In genomic region chr6:131948221-131948661, GRCh38 we compare ENCODE assay signal across 9 cellular contexts. TPM values are rescaled to one million over a fixed set of nuclear protein-coding genes. Genes with fewer than 3 reads are reported as not detected.
DNase-seq lines count a peak whose midpoint lies in the region; ATAC-seq and TF ChIP-seq lines count a peak whose summit lies in the region.
"Had no signal": no experiment of that assay in that cellular context is flagged by ENCODE, and none has a peak within 500 bp of the region (broad histone marks: within the 10 kb centered on the region; RNA-seq: fewer than 3 reads in every experiment).

No MANE protein-coding gene starts in this region.

- no peak overlapping the region; the same call in 1 of the 2 replicates for H3K4ac ChIP-seq in IMR-90 (ENCODE audit: low read depth, low read length)

- peaks cover 2 to 28% of the 10 kb centered on the region in 2 experiments; a peak in 3 of 4 replicates for H3K79me1 ChIP-seq in IMR-90 (ENCODE audit: low read depth in 1 of 2, low read length in 2 of 2)

- no peak for TF ChIP-seq RAD21 in IMR-90 (IDR thresholded peaks at IDR 0.05; ENCODE audit: low read length)

- peaks cover 44% of the 10 kb centered on the region for H3K4me1 Mint-ChIP-seq in mesothelial cell of epicardium

- H3K18ac ChIP-seq in IMR-90 (ENCODE audit: low read depth, low read length), result no peak overlapping the region

- DNase-seq in IMR-90 (peak; percentile 75), dorsolateral prefrontal cortex (no peak), mesothelial cell of epicardium (ENCODE audit: low spot score in 2 of 2, unreplicated experiment in 2 of 2) (no peak), thoracic aorta (ENCODE audit: low spot score) (no peak), activated gamma-delta T cell treated with Interleukin-2 at 50 U/mL for 16 hours (no peak), NCI-H2171 (lab: John Stamatoyannopoulos, UW) (no peak)
- DNase-seq in activated effector memory CD4-positive, alpha-beta T cell treated with anti-CD3 and anti-CD28 coated beads, Interleukin-2, amount 50 U/mL, for 16 hours, result no peak
- DNase-seq: NCI-H2029 had no signal

- H3K9me3 Mint-ChIP-seq in mesothelial cell of epicardium, result no peaks in the 10 kb centered on the region

- no peak overlapping the region for H2BK120ac ChIP-seq in IMR-90 (ENCODE audit: low read depth, low read length)

- no peak overlapping the region for H4K8ac ChIP-seq in IMR-90 (ENCODE audit: low read depth in 2 of 2, low read length in 2 of 2)

- POLR2A ChIA-PET in IMR-90 (lab: Charles Lee; ENCODE audit: unreplicated experiment), result interaction anchor here (0.8 to 2.2 kb wide), 2 partner anchors 10 to 171 kb away, joined by 3 to 7 read pairs; no protein-coding TSS in a partner anchor

- H3K36me3 ChIP-seq in IMR-90 (ENCODE audit: control insufficient read depth, insufficient read depth, low read length) (peaks cover 16% of the 10 kb centered on the region), thoracic aorta (peaks cover 18% of the 10 kb centered on the region)

- WGBS in IMR-90 (ENCODE audit: extremely low coverage in 2 of 2, insufficient read length in 1 of 2), 2 experiments, result no CpG with 5 or more reads among the region's 3 CpGs

- peaks cover 47% of the 10 kb centered on the region for H4K20me1 ChIP-seq in IMR-90 (ENCODE audit: insufficient read depth, low read length)

- H4K5ac ChIP-seq in IMR-90 (ENCODE audit: low read depth, low read length), result no peak overlapping the region

- no TSS peak for BruUV-seq in IMR-90 (replicated peaks; lab: Mats Ljungman, UMichigan)

- H2AFZ ChIP-seq in IMR-90 (replicated peaks; ENCODE audit: low read length, poor library complexity), result no peak overlapping the region

- intact Hi-C loops in IMR-90 (cut with micrococcal nuclease), result no loop called here
- intact Hi-C loops in dorsolateral prefrontal cortex (cut with DNase I), result no loop called here

- in situ Hi-C loops in IMR-90 (cut with MboI; ENCODE audit: low sequenced_read_pairs), result no loop called here

- TF ChIP-seq POLR2A in IMR-90 (IDR thresholded peaks at IDR 0.05; ENCODE audit: low read depth, low read length), result no peak; the same call in 1 of the 2 replicates

- no peak for ATAC-seq in IMR-90 (ENCODE audit: low read depth)
- no peak for ATAC-seq in thoracic aorta (ENCODE audit: insufficient number of reproducible peaks, low FRiP score, low read depth)
- ATAC-seq in GM18909 (IDR thresholded peaks at IDR 0.05; ENCODE audit: poor library complexity, unreplicated experiment), result no peak

- peak overlapping the region; percentile 63; the same call in 1 of the 2 replicates for H3K14ac ChIP-seq in IMR-90 (replicated peaks; ENCODE audit: low read depth, low read length)

- peak overlapping the region; percentile 88 for H3K4me3 Mint-ChIP-seq in mesothelial cell of epicardium

- H3K4me3 ChIP-seq in IMR-90 (ENCODE audit: insufficient read depth, low read depth, low read length), result peak overlapping the region; percentile 66
- peak overlapping the region in 31 of 59 donors; percentile 1 to 82 (median 72) for H3K4me3 ChIP-seq in dorsolateral prefrontal cortex
- H3K4me3 ChIP-seq in thoracic aorta, result peak overlapping the region; percentile 82

- peak overlapping the region; percentile 47; the same call in 1 of the 2 replicates for H3K23ac ChIP-seq in IMR-90 (ENCODE audit: low read depth, low read length)

- peak overlapping the region; percentile 12 for H2BK5ac ChIP-seq in IMR-90 (ENCODE audit: low read depth, low read length, poor library complexity, severe bottlenecking)

- H3K27me3 ChIP-seq in IMR-90 (ENCODE audit: control insufficient read depth, insufficient read depth, low read length) (no peaks in the 10 kb centered on the region), dorsolateral prefrontal cortex (peaks cover 0 to 9% (median 0%) of the 10 kb centered on the region in 45 donors), thoracic aorta (replicated peaks; ENCODE audit: insufficient read depth) (no peaks in the 10 kb centered on the region)

- H2AK9ac ChIP-seq in IMR-90 (replicated peaks; ENCODE audit: low read depth, low read length, poor library complexity), result no peak overlapping the region

- no peaks in the 10 kb centered on the region for H3K9me3 ChIP-seq in IMR-90 (ENCODE audit: control insufficient read depth, insufficient read depth, low read length)
- H3K9me3 ChIP-seq in thoracic aorta, result no peaks in the 10 kb centered on the region

- peaks cover 4% of the 10 kb centered on the region for H3K9me1 ChIP-seq in IMR-90 (ENCODE audit: insufficient read depth, low read length)

- H3K27ac Mint-ChIP-seq in mesothelial cell of epicardium, result peak overlapping the region; percentile 50

- CTCF ChIA-PET in IMR-90 (lab: Yijun Ruan, JAX), result interaction anchor here (1.4 kb wide), 1 partner anchor 332 kb away, joined by 3 read pairs; no protein-coding TSS in a partner anchor

- H3K56ac ChIP-seq in IMR-90 (ENCODE audit: extremely low read depth, insufficient read depth, low read length), result no peak overlapping the region; the same call in 1 of the 2 replicates

- H4K91ac ChIP-seq in IMR-90 (ENCODE audit: insufficient read depth, low read depth, low read length), result no peak overlapping the region

- peaks cover 10% of the 10 kb centered on the region for H3K36me3 Mint-ChIP-seq in mesothelial cell of epicardium

- H3K9ac ChIP-seq in IMR-90 (ENCODE audit: low read depth, low read length), result peak overlapping the region; percentile 84

- H3K4me1 ChIP-seq in IMR-90 (ENCODE audit: control insufficient read depth, insufficient read depth, low read length) (peaks cover 5% of the 10 kb centered on the region), thoracic aorta (ENCODE audit: control insufficient read depth in 1 of 2, low read depth in 2 of 2) (peaks cover 9 to 17% of the 10 kb centered on the region in 2 donors)

- peak overlapping the region; percentile 1; the same call in 1 of the 2 replicates for H3K27ac ChIP-seq in IMR-90 (ENCODE audit: insufficient read depth, low read length)
- H3K27ac ChIP-seq in dorsolateral prefrontal cortex, result peak overlapping the region in 8 of 59 donors; percentile 0 to 91 (median 30)
- H3K27ac ChIP-seq in thoracic aorta, result peak overlapping the region; percentile 92 to 97

- H3K4me2 ChIP-seq in IMR-90 (ENCODE audit: low read depth, low read length), result peak overlapping the region; percentile 65

- dilution Hi-C loops in IMR-90 (cut with HindIII; ENCODE audit: low sequenced_read_pairs, unreplicated experiment), result no loop called here

- no peak overlapping the region for H2BK15ac ChIP-seq in IMR-90 (ENCODE audit: low read depth, low read length)

- no peak for TF ChIP-seq CTCF in IMR-90 (conservative IDR thresholded peaks at IDR 0.05; ENCODE audit: low read depth, low read length)
- no peak for TF ChIP-seq CTCF in dorsolateral prefrontal cortex (IDR thresholded peaks at IDR 0.05 in 54 of 56, conservative IDR thresholded peaks at IDR 0.05 in 2 of 56; ENCODE audit: low read depth in 1 of 56, partially characterized antibody in 56 of 56)
- TF ChIP-seq CTCF in mesothelial cell of epicardium (IDR thresholded peaks at IDR 0.05; ENCODE audit: unreplicated experiment), result no peak
- TF ChIP-seq CTCF in thoracic aorta (IDR thresholded peaks at IDR 0.05), result no peak

- no peak overlapping the region for H2BK20ac ChIP-seq in IMR-90 (ENCODE audit: low read depth, low read length)

- H2AK5ac ChIP-seq in IMR-90 (ENCODE audit: low read depth, low read length), result no peak overlapping the region

- H3K27me3 Mint-ChIP-seq in mesothelial cell of epicardium (ENCODE audit: low read depth), result no peaks in the 10 kb centered on the region

TF ChIP-seq in IMR-90, 13 proteins besides CTCF, POLR2A, EP300 and RAD21:
- TF ChIP-seq CHD1 (IDR thresholded peaks at IDR 0.05; ENCODE audit: low read depth, low read length) (no peak), USF2 (IDR thresholded peaks at IDR 0.05; ENCODE audit: low read depth, low read length) (peak; percentile 40; the same call in 1 of the 2 replicates)

RNA-seq across cellular contexts. Expression of gene CCN2, which starts 2.9 kb away (rescaled TPM):
- total RNA-seq in IMR-90 (2012; rRNA removed), result 148 and 211 TPM in 2 replicates
- 1,205 and 1,345 TPM in 2 replicates for polyA plus RNA-seq in IMR-90 (2012; rRNA removed)
- polyA plus RNA-seq in IMR-90 (2012; cell fraction: cytosol; rRNA removed), result 703 and 2,182 TPM in 2 replicates
- 1,717 and 1,819 TPM in 2 replicates for polyA plus RNA-seq in IMR-90 (2012; cell fraction: nucleus; rRNA removed; ENCODE audit: low replicate concordance)
- 10 to 100 TPM in 105 of 120 experiments, 1 to 10 TPM in 15; 3.8 to 82.4 (median 17.0) TPM for total RNA-seq in dorsolateral prefrontal cortex
- 683 to 766 TPM (median 697 TPM) in 3 replicates for total RNA-seq in mesothelial cell of epicardium
- 1,000 to 10,000 TPM in 1 of 2 donors, 100 to 1,000 TPM in 1; 821 to 1,207 TPM for total RNA-seq in thoracic aorta
